In the genomic region with DNA sequence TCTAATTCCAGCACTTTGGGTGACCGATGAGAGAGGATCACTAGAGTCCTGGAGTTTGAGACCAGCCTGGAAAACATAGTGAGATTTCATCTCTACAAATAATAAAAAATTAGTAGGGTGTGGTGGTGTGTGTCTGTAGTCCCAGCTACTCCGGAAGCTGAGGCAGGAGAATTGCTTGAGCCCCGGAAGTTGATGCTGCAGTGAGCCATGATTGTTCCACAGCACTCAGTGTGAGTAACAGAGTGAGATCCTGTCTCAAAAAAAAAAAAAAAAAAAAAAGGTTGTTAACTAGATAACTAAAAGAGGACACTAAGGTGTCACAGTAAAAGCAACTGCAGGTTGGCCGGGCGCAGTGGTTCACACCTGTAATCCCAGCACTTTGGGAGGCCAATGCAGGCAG, we compare ENCODE assay signal across 26 cellular contexts.
A peak's percentile ranks its signal among the peaks of the same experiment; 100 is the strongest.
DNase-seq lines count a peak whose midpoint lies in the region; TF ChIP-seq lines count a peak whose summit lies in the region.
"Had no signal": no experiment of that assay in that cellular context is flagged by ENCODE, and none has a peak within 500 bp of the region (broad histone marks: within the 10 kb centered on the region; RNA-seq: fewer than 3 reads in every experiment).

No MANE protein-coding gene starts in this region.

- H3K9me3 Mint-ChIP-seq in activated CD4-positive, alpha-beta T cell treated with anti-CD3 and anti-CD28 coated beads, Interleukin-2, amount 10 ng/mL, durations not matched to agents 24 days and 14 days: peaks cover 3% of the 10 kb centered on the region
- H3K9me3 Mint-ChIP-seq in CD4-positive, alpha-beta memory T cell: no peaks in the 10 kb centered on the region
- H3K9me3 Mint-ChIP-seq: central memory CD8-positive, alpha-beta T cell; stimulated activated naive CD8-positive, alpha-beta T cell treated with anti-CD3 and anti-CD28 coated beads, Interleukin-15, Interleukin-2, amounts not matched to agents 100 ng/mL and 50 ng/mL, for 24 hours; WTC11 had no signal

- CTCF ChIA-PET in CD4-positive, alpha-beta memory T cell (lab: Charles Lee; ENCODE audit: partially characterized antibody): interaction anchor here (1.0 to 10.4 kb wide), 5 partner anchors 31 to 847 kb away, joined by 3 to 131 read pairs (median 6); a partner anchor contains a TSS

- no peaks in the 10 kb centered on the region for H3K9me3 ChIP-seq in CD4-positive, alpha-beta memory T cell (ENCODE audit: control insufficient read depth in 1 of 2, low read length in 2 of 2)
- no peaks in the 10 kb centered on the region for H3K9me3 ChIP-seq in ascending aorta
- H3K9me3 ChIP-seq: esophagus muscularis mucosa, thyroid gland, vagina had no signal

- H3K36me3 Mint-ChIP-seq in activated CD4-positive, alpha-beta T cell treated with anti-CD3 and anti-CD28 coated beads, Interleukin-2, amount 10 ng/mL, durations not matched to agents 24 days and 14 days (ENCODE audit: low read depth): no peaks in the 10 kb centered on the region
- H3K36me3 Mint-ChIP-seq in CD4-positive, alpha-beta memory T cell: no peaks in the 10 kb centered on the region
- H3K36me3 Mint-ChIP-seq: activated naive CD8-positive, alpha-beta T cell; WTC11 had no signal

- H3K4me1 ChIP-seq in CD4-positive, alpha-beta memory T cell (ENCODE audit: insufficient read depth, low read length): peaks cover 34% of the 10 kb centered on the region
- no peaks in the 10 kb centered on the region for H3K4me1 ChIP-seq in ascending aorta
- H3K4me1 ChIP-seq: thyroid gland had no signal

- H3K27ac Mint-ChIP-seq in activated CD4-positive, alpha-beta T cell treated with anti-CD3 and anti-CD28 coated beads, Interleukin-2, amount 10 ng/mL, durations not matched to agents 24 days and 14 days: peak overlapping the region; percentile 43
- peak overlapping the region; percentile 42 to 85 (median 67) for H3K27ac Mint-ChIP-seq in CD4-positive, alpha-beta memory T cell
- H3K27ac Mint-ChIP-seq: activated naive CD8-positive, alpha-beta T cell; stimulated activated naive CD8-positive, alpha-beta T cell treated with anti-CD3 and anti-CD28 coated beads, Interleukin-15, Interleukin-2, amounts not matched to agents 100 ng/mL and 50 ng/mL, for 24 hours; WTC11 had no signal

- no peaks in the 10 kb centered on the region for H3K27me3 Mint-ChIP-seq in activated CD4-positive, alpha-beta T cell treated with anti-CD3 and anti-CD28 coated beads, Interleukin-2, amount 10 ng/mL, durations not matched to agents 24 days and 14 days
- H3K27me3 Mint-ChIP-seq in CD4-positive, alpha-beta memory T cell: no peaks in the 10 kb centered on the region
- H3K27me3 Mint-ChIP-seq: activated naive CD8-positive, alpha-beta T cell; central memory CD8-positive, alpha-beta T cell; stimulated activated naive CD8-positive, alpha-beta T cell treated with anti-CD3 and anti-CD28 coated beads, Interleukin-15, Interleukin-2, amounts not matched to agents 100 ng/mL and 50 ng/mL, for 24 hours had no signal

- peaks cover 52% of the 10 kb centered on the region for H3K4me1 Mint-ChIP-seq in activated CD4-positive, alpha-beta T cell treated with anti-CD3 and anti-CD28 coated beads, Interleukin-2, amount 10 ng/mL, durations not matched to agents 24 days and 14 days
- peaks cover 25 to 64% (median 43%) of the 10 kb centered on the region in 4 donors for H3K4me1 Mint-ChIP-seq in CD4-positive, alpha-beta memory T cell

- intact Hi-C loops in activated CD4-positive, alpha-beta T cell treated with anti-CD3 and anti-CD28 coated beads, Interleukin-2, amount 10 ng/mL, durations not matched to agents 24 days and 14 days (cut with micrococcal nuclease): loop anchor here (2.0 to 5.0 kb wide), 4 partner anchors 17 to 114 kb away; no protein-coding TSS in a partner anchor
- intact Hi-C loops in CD4-positive, alpha-beta memory T cell (cut with micrococcal nuclease): loop anchor here (2.0 kb wide), 3 partner anchors 53 to 735 kb away; no protein-coding TSS in a partner anchor
- intact Hi-C loops in dorsolateral prefrontal cortex (cut with DNase I): loop anchor here (2.0 to 10.0 kb wide), 3 partner anchors 51 to 189 kb away; a partner anchor contains a TSS
- intact Hi-C loops in ascending aorta (cut with DNase I): no loop called here

- POLR2A ChIA-PET in CD4-positive, alpha-beta memory T cell (lab: Charles Lee; ENCODE audit: partially characterized antibody): interaction anchor here (1.0 to 11.2 kb wide), 6 partner anchors 17 to 189 kb away, joined by 3 to 75 read pairs (median 4); a partner anchor contains a TSS

- no peak for DNase-seq in activated CD4-positive, alpha-beta T cell treated with anti-CD3 and anti-CD28 coated beads, Interleukin-2, amount 10 ng/mL, durations not matched to agents 24 days and 14 days
- no peak for DNase-seq in activated CD4-positive, alpha-beta T cell treated with anti-CD3 and anti-CD28 coated beads for 1 hour
- peak in 2 of 5 donors; percentile 32 to 56 for DNase-seq in CD4-positive, alpha-beta memory T cell
- DNase-seq in dorsolateral prefrontal cortex (no peak), ascending aorta (ENCODE audit: low spot score in 2 of 2) (no peak), amniotic stem cell (lab: John Stamatoyannopoulos, UW) (no peak), DMS79 (lab: John Stamatoyannopoulos, UW) (no peak)
- DNase-seq: foreskin fibroblast, head of caudate nucleus, IMR-90, left ventricle myocardium superior, NCI-H2107, NCI-H446, NCI-H748 treated with DMSO at 0.1 percent for 48 hours, SIG-M5, small intestine, T1000, thyroid gland had no signal

- TF ChIP-seq CTCF in VCaP (conservative IDR thresholded peaks at IDR 0.05): no peak
- no peak for TF ChIP-seq CTCF in dorsolateral prefrontal cortex (IDR thresholded peaks at IDR 0.05 in 54 of 56, conservative IDR thresholded peaks at IDR 0.05 in 2 of 56; ENCODE audit: low read depth in 1 of 56, partially characterized antibody in 56 of 56)
- no peak for TF ChIP-seq CTCF in ascending aorta (IDR thresholded peaks at IDR 0.05)

- H3K27me3 ChIP-seq in CD4-positive, alpha-beta memory T cell (ENCODE audit: insufficient read depth, low read length): no peaks in the 10 kb centered on the region
- H3K27me3 ChIP-seq in dorsolateral prefrontal cortex (no peaks in the 10 kb centered on the region), ascending aorta (no peaks in the 10 kb centered on the region)
- H3K27me3 ChIP-seq: esophagus muscularis mucosa, thyroid gland, vagina had no signal

- H3K4me3 Mint-ChIP-seq in activated CD4-positive, alpha-beta T cell treated with anti-CD3 and anti-CD28 coated beads, Interleukin-2, amount 10 ng/mL, durations not matched to agents 24 days and 14 days: no peak overlapping the region
- peak overlapping the region in 4 of 8 donors; percentile 6 to 57 (median 48) for H3K4me3 Mint-ChIP-seq in CD4-positive, alpha-beta memory T cell
- H3K4me3 Mint-ChIP-seq: activated naive CD8-positive, alpha-beta T cell; central memory CD8-positive, alpha-beta T cell; stimulated activated naive CD8-positive, alpha-beta T cell treated with anti-CD3 and anti-CD28 coated beads, Interleukin-15, Interleukin-2, amounts not matched to agents 100 ng/mL and 50 ng/mL, for 24 hours; WTC11 had no signal

- H3K27ac ChIP-seq in CD4-positive, alpha-beta memory T cell (ENCODE audit: low read depth, low read length): no peak overlapping the region
- peak overlapping the region; percentile 45; the same call in 1 of the 2 replicates for H3K27ac ChIP-seq in VCaP
- peak overlapping the region in 55 of 59 donors; percentile 3 to 100 (median 98) for H3K27ac ChIP-seq in dorsolateral prefrontal cortex
- no peak overlapping the region for H3K27ac ChIP-seq in ascending aorta
- H3K27ac ChIP-seq: esophagus muscularis mucosa, parathyroid adenoma, thyroid gland, vagina had no signal

- H3K36me3 ChIP-seq in CD4-positive, alpha-beta memory T cell (ENCODE audit: insufficient read depth, low read length): no peaks in the 10 kb centered on the region
- no peaks in the 10 kb centered on the region for H3K36me3 ChIP-seq in ascending aorta
- H3K36me3 ChIP-seq: esophagus muscularis mucosa, thyroid gland, vagina had no signal

- no peak overlapping the region for H3K4me3 ChIP-seq in CD4-positive, alpha-beta memory T cell (ENCODE audit: low read length in 2 of 2)
- no peak overlapping the region for H3K4me3 ChIP-seq in dorsolateral prefrontal cortex
- H3K4me3 ChIP-seq in ascending aorta: no peak overlapping the region
- H3K4me3 ChIP-seq: esophagus muscularis mucosa, thyroid gland, vagina had no signal

Comparison
In these comparisons a context has a peak if more than half of its experiments do, and no peak if none do; other contexts are left out.
1. H3K27ac ChIP-seq: peak in VCaP (single experiment) and dorsolateral prefrontal cortex (55 of 59); none in CD4-positive, alpha-beta memory T cell (single experiment) and ascending aorta (0 of 2).